Comparison of ENCODE assay signal across 27 cellular contexts in the genomic region with DNA sequence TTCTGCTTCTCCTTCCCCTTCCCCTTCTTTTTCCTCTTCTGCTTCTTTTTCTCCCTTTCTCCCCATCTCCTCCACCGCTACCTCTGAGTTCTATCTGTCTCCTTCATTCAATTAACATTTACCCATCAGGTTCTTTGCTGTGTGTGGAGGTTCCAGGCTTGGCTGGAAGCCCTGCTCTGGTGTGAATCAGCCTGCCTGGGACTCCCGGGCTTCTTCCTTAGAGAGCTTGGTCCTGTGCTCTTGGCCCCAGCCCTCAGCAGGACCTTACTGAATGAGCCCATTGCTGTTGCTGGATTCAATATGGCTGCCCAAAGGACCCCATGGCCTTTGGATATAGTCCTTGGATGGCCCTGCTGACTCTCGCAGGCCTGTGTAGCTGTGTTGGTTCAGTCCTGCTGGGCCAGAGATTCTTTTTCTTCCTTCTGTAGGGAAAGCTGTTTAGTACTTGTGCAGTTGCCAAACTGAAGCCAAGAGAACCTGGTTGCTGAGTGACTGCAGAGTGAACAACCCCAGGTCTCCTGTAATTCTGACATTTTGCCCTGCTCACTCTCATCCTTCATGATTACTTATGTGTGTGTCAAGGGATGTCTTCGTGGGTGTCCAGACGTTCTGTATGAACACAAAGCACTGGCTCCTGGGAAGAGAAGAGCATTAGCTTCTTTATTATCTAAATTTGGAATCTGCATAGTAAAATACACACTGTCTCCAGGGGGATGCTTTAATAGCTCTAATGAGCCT.
"Had no signal": no experiment of that assay in that cellular context is flagged by ENCODE, and none has a peak within 500 bp of the region (broad histone marks: within the 10 kb centered on the region; RNA-seq: fewer than 3 reads in every experiment).

No MANE protein-coding gene starts in this region.

- H3K9me3 Mint-ChIP-seq: activated B cell treated with CpG ODN at 0.5 μM for 24 hours; activated CD4-positive, alpha-beta memory T cell treated with anti-CD3 and anti-CD28 coated beads, Interleukin-2, amount 10 ng/mL, durations not matched to agents 7 days and 5 days; activated naive CD4-positive, alpha-beta T cell treated with anti-CD3 and anti-CD28 coated beads for 36 hours; activated T-helper 17 cell treated with anti-CD3 and anti-CD28 coated beads, Interleukin-2, amount 50 U/mL, for 72 hours; IgD-negative memory B cell had no signal

- H3K36me3 Mint-ChIP-seq: activated naive CD8-positive, alpha-beta T cell; IgD-negative memory B cell had no signal

- H3K9ac ChIP-seq: SK-N-SH had no signal

- H3K4me3 ChIP-seq: Peyer's patch, SJCRH30 had no signal

- DNase-seq: activated B cell treated with CpG ODN at 0.5 μM for 24 hours; activated CD4-positive, alpha-beta memory T cell treated with anti-CD3 and anti-CD28 coated beads, Interleukin-2, amount 10 ng/mL, durations not matched to agents 7 days and 5 days; activated CD4-positive, alpha-beta T cell treated with anti-CD3 and anti-CD28 coated beads for 1 hour; activated CD4-positive, alpha-beta T cell treated with anti-CD3 and anti-CD28 coated beads, Interleukin-2, amount 50 U/mL, for 1 hour; activated gamma-delta T cell; activated naive CD4-positive, alpha-beta T cell treated with anti-CD3 and anti-CD28 coated beads for 36 hours; activated T-cell treated with anti-CD3 and anti-CD28 coated beads for 4 hours; activated T-cell treated with anti-CD3 and anti-CD28 coated beads, Interleukin-2, amount 50 U/mL, for 48 hours; amygdala; brain microvascular endothelial cell; caudate nucleus; KG1; NCI-H1048; NCI-H1417; NCI-H187; NCI-H2081; NCI-H510A treated with DMSO at 0.1 percent for 48 hours; NCI-H69; Right ventricle myocardium superior; SJCRH30; SK-N-SH; T-helper 9 cell had no signal

- H3K27ac ChIP-seq: brain microvascular endothelial cell, Peyer's patch, RWPE1, SJCRH30 had no signal

- H3K9me3 ChIP-seq: Peyer's patch, SJCRH30, SK-N-SH had no signal

- H3K27me3 Mint-ChIP-seq: activated T-helper 17 cell treated with anti-CD3 and anti-CD28 coated beads, Interleukin-2, amount 50 U/mL, for 72 hours had no signal

- H3K4me3 Mint-ChIP-seq: activated B cell treated with CpG ODN at 0.5 μM for 24 hours; activated CD4-positive, alpha-beta memory T cell treated with anti-CD3 and anti-CD28 coated beads, Interleukin-2, amount 10 ng/mL, durations not matched to agents 7 days and 5 days; activated naive CD4-positive, alpha-beta T cell treated with anti-CD3 and anti-CD28 coated beads for 36 hours; activated naive CD8-positive, alpha-beta T cell; activated T-helper 17 cell treated with anti-CD3 and anti-CD28 coated beads, Interleukin-2, amount 50 U/mL, for 72 hours; IgD-negative memory B cell had no signal

- H3K27ac Mint-ChIP-seq: activated B cell treated with CpG ODN at 0.5 μM for 24 hours; activated CD4-positive, alpha-beta memory T cell treated with anti-CD3 and anti-CD28 coated beads, Interleukin-2, amount 10 ng/mL, durations not matched to agents 7 days and 5 days; activated naive CD4-positive, alpha-beta T cell treated with anti-CD3 and anti-CD28 coated beads for 36 hours; activated naive CD8-positive, alpha-beta T cell; activated T-helper 17 cell treated with anti-CD3 and anti-CD28 coated beads, Interleukin-2, amount 50 U/mL, for 72 hours; IgD-negative memory B cell had no signal

- H3K36me3 ChIP-seq: brain microvascular endothelial cell, Peyer's patch, SJCRH30 had no signal

- H3K27me3 ChIP-seq: brain microvascular endothelial cell, Peyer's patch, SJCRH30 had no signal

- ATAC-seq: activated T-helper 17 cell treated with anti-CD3 and anti-CD28 coated beads, Interleukin-2, amount 50 U/mL, for 72 hours had no signal
